ENCODE assay signal across 21 cellular contexts in genomic region chr18:2568605-2569004, GRCh38. TPM values are rescaled to one million over a fixed set of nuclear protein-coding genes. Genes with fewer than 3 reads are reported as not detected.
DNase-seq lines count a peak whose midpoint lies in the region; ATAC-seq and TF ChIP-seq lines count a peak whose summit lies in the region.
"Had no signal": no experiment of that assay in that cellular context is flagged by ENCODE, and none has a peak within 500 bp of the region (broad histone marks: within the 10 kb centered on the region; RNA-seq: fewer than 3 reads in every experiment).

No MANE protein-coding gene starts in this region.

- no peaks in the 10 kb centered on the region for H3K36me3 ChIP-seq in CD8-positive, alpha-beta T cell (ENCODE audit: insufficient read depth, low read length)
- 0 out of 2 replicates have a peak, but pooled peaks cover 3% of the 10 kb centered on the region for H3K36me3 ChIP-seq in PC-3 (ENCODE audit: low read depth, low read length)

- H3K4me1 ChIP-seq in CD8-positive, alpha-beta T cell (ENCODE audit: insufficient read depth, low read length) = peaks cover 27% of the 10 kb centered on the region
- H3K4me1 ChIP-seq in PC-3 (ENCODE audit: insufficient read depth, low read length) = peaks cover 10% of the 10 kb centered on the region

- no peak for TF ChIP-seq CTCF in CD8-positive, alpha-beta T cell (IDR thresholded peaks at IDR 0.05)
- TF ChIP-seq CTCF in natural killer cell (IDR thresholded peaks at IDR 0.05) = no peak
- no peak for TF ChIP-seq CTCF in PC-3 (conservative IDR thresholded peaks at IDR 0.05; ENCODE audit: low read depth, low read length)

- no peaks in the 10 kb centered on the region for H3K9me3 ChIP-seq in CD8-positive, alpha-beta T cell (ENCODE audit: low read length)
- no peaks in the 10 kb centered on the region for H3K9me3 ChIP-seq in PC-3 (ENCODE audit: low read length)
- H3K9me3 ChIP-seq: gastrocnemius medialis, transverse colon had no signal

- no peak overlapping the region for H3K4me2 ChIP-seq in PC-3 (ENCODE audit: low read length)

- H3K4me3 ChIP-seq in CD8-positive, alpha-beta T cell (ENCODE audit: low read depth, low read length) = no peak overlapping the region
- no peak overlapping the region for H3K4me3 ChIP-seq in PC-3 (ENCODE audit: low read length)
- H3K4me3 ChIP-seq: gastrocnemius medialis, transverse colon had no signal

- no peaks in the 10 kb centered on the region for H3F3A ChIP-seq in PC-3 (ENCODE audit: low read length, unreplicated experiment)

- peaks cover 59% of the 10 kb centered on the region for H3K4me1 Mint-ChIP-seq in activated T-cell treated with anti-CD3 and anti-CD28 coated beads, Interleukin-2, amount 50 U/mL, for 72 hours (ENCODE audit: low read depth)
- peaks cover 55% of the 10 kb centered on the region for H3K4me1 Mint-ChIP-seq in activated T-cell treated with anti-CD3 and anti-CD28 coated beads, Interleukin-2, amount 50 U/mL, for 4 hours (ENCODE audit: low read depth)
- peaks cover 63% of the 10 kb centered on the region for H3K4me1 Mint-ChIP-seq in CD8-positive, alpha-beta T cell (ENCODE audit: low read depth)
- H3K4me1 Mint-ChIP-seq in activated T-helper 17 cell treated with anti-CD3 and anti-CD28 coated beads, Interleukin-2, amount 50 U/mL, for 72 hours = peaks cover 25% of the 10 kb centered on the region
- H3K4me1 Mint-ChIP-seq in natural killer cell = peaks cover 42 to 47% of the 10 kb centered on the region in 2 donors

- H3K9me2 ChIP-seq in PC-3 (replicated peaks; ENCODE audit: low read length) = no peaks in the 10 kb centered on the region

- peaks cover 19 to 25% of the 10 kb centered on the region in 2 donors for H3K36me3 Mint-ChIP-seq in activated T-cell treated with anti-CD3 and anti-CD28 coated beads, Interleukin-2, amount 50 U/mL, for 72 hours (ENCODE audit: insufficient read depth in 2 of 2)
- H3K36me3 Mint-ChIP-seq in activated T-cell treated with anti-CD3 and anti-CD28 coated beads, Interleukin-2, amount 50 U/mL, for 4 hours (ENCODE audit: insufficient read depth) = peaks cover 21% of the 10 kb centered on the region
- peaks cover 39% of the 10 kb centered on the region for H3K36me3 Mint-ChIP-seq in CD8-positive, alpha-beta T cell
- peaks cover 65% of the 10 kb centered on the region for H3K36me3 Mint-ChIP-seq in activated T-helper 17 cell treated with anti-CD3 and anti-CD28 coated beads, Interleukin-2, amount 50 U/mL, for 72 hours (ENCODE audit: low read depth)
- H3K36me3 Mint-ChIP-seq in natural killer cell = peaks cover 7% of the 10 kb centered on the region

- POLR2A ChIA-PET in CD8-positive, alpha-beta T cell (lab: Charles Lee) = interaction anchor here (0.7 kb wide), 1 partner anchor 88 kb away, joined by 3 read pairs; no protein-coding TSS in a partner anchor
- POLR2A ChIA-PET in PC-3 (lab: Charles Lee; ENCODE audit: unreplicated experiment) = no interaction called here

- no peak for ATAC-seq in activated T-cell treated with anti-CD3 and anti-CD28 coated beads, Interleukin-2, amount 50 U/mL, for 72 hours (replicated peaks in 1 of 2)
- no peak for ATAC-seq in activated T-cell treated with anti-CD3 and anti-CD28 coated beads, Interleukin-2, amount 50 U/mL, for 4 hours
- ATAC-seq in CD8-positive, alpha-beta T cell = no peak
- ATAC-seq in activated T-helper 17 cell treated with anti-CD3 and anti-CD28 coated beads, Interleukin-2, amount 50 U/mL, for 72 hours (replicated peaks) = no peak
- no peak for ATAC-seq in natural killer cell
- ATAC-seq in PC-3 = no peak
- no peak for ATAC-seq in HG03139 (IDR thresholded peaks at IDR 0.05; ENCODE audit: unreplicated experiment)
- ATAC-seq: gastrocnemius medialis, right cardiac atrium had no signal

- no peak overlapping the region for H3K9ac ChIP-seq in PC-3 (ENCODE audit: low read length)

- no peaks in the 10 kb centered on the region for H3K9me3 Mint-ChIP-seq in activated T-cell treated with anti-CD3 and anti-CD28 coated beads, Interleukin-2, amount 50 U/mL, for 72 hours
- no peaks in the 10 kb centered on the region for H3K9me3 Mint-ChIP-seq in activated T-cell treated with anti-CD3 and anti-CD28 coated beads, Interleukin-2, amount 50 U/mL, for 4 hours
- no peaks in the 10 kb centered on the region for H3K9me3 Mint-ChIP-seq in CD8-positive, alpha-beta T cell
- no peaks in the 10 kb centered on the region for H3K9me3 Mint-ChIP-seq in activated T-helper 17 cell treated with anti-CD3 and anti-CD28 coated beads, Interleukin-2, amount 50 U/mL, for 72 hours
- no peaks in the 10 kb centered on the region for H3K9me3 Mint-ChIP-seq in natural killer cell
- H3K9me3 Mint-ChIP-seq: activated CD4-positive, alpha-beta memory T cell treated with anti-CD3 and anti-CD28 coated beads, Interleukin-2, amount 10 ng/mL, durations not matched to agents 7 days and 5 days had no signal

- intact Hi-C loops in CD8-positive, alpha-beta T cell (cut with DNase I, micrococcal nuclease) = no loop called here
- intact Hi-C loops in natural killer cell (cut with micrococcal nuclease) = no loop called here
- intact Hi-C loops in PC-3 (cut with micrococcal nuclease) = no loop called here

- BruUV-seq in PC-3 (replicated peaks; lab: Mats Ljungman, UMichigan) = no TSS peak

- H2AFZ ChIP-seq in PC-3 (ENCODE audit: low read length) = no peak overlapping the region

- no peaks in the 10 kb centered on the region for H3K27me3 Mint-ChIP-seq in activated T-cell treated with anti-CD3 and anti-CD28 coated beads, Interleukin-2, amount 50 U/mL, for 72 hours (ENCODE audit: low read depth)
- no peaks in the 10 kb centered on the region for H3K27me3 Mint-ChIP-seq in activated T-cell treated with anti-CD3 and anti-CD28 coated beads, Interleukin-2, amount 50 U/mL, for 4 hours (ENCODE audit: low read depth)
- no peaks in the 10 kb centered on the region for H3K27me3 Mint-ChIP-seq in CD8-positive, alpha-beta T cell (ENCODE audit: low read depth)
- H3K27me3 Mint-ChIP-seq in activated T-helper 17 cell treated with anti-CD3 and anti-CD28 coated beads, Interleukin-2, amount 50 U/mL, for 72 hours = no peaks in the 10 kb centered on the region
- no peaks in the 10 kb centered on the region for H3K27me3 Mint-ChIP-seq in natural killer cell (ENCODE audit: low read depth in 2 of 2)
- H3K27me3 Mint-ChIP-seq: activated CD4-positive, alpha-beta memory T cell treated with anti-CD3 and anti-CD28 coated beads, Interleukin-2, amount 10 ng/mL, durations not matched to agents 7 days and 5 days had no signal

- CTCF ChIA-PET in CD8-positive, alpha-beta T cell (lab: Charles Lee) = interaction anchor here (0.8 kb wide), 1 partner anchor 21 kb away, joined by 3 read pairs; no protein-coding TSS in a partner anchor
- CTCF ChIA-PET in PC-3 (lab: Charles Lee) = no interaction called here

- H3K4me3 Mint-ChIP-seq in activated T-cell treated with anti-CD3 and anti-CD28 coated beads, Interleukin-2, amount 50 U/mL, for 72 hours = peak overlapping the region; percentile 97 to 100
- H3K4me3 Mint-ChIP-seq in activated T-cell treated with anti-CD3 and anti-CD28 coated beads, Interleukin-2, amount 50 U/mL, for 4 hours = no peak overlapping the region
- H3K4me3 Mint-ChIP-seq in CD8-positive, alpha-beta T cell = no peak overlapping the region
- peak overlapping the region; percentile 99 for H3K4me3 Mint-ChIP-seq in activated T-helper 17 cell treated with anti-CD3 and anti-CD28 coated beads, Interleukin-2, amount 50 U/mL, for 72 hours
- peak overlapping the region; percentile 49 for H3K4me3 Mint-ChIP-seq in natural killer cell

- peaks cover 51% of the 10 kb centered on the region for H3K79me2 ChIP-seq in PC-3 (ENCODE audit: low read length)

- H4K20me1 ChIP-seq in PC-3 (ENCODE audit: low read length) = no peaks in the 10 kb centered on the region

- DNase-seq in activated T-cell treated with anti-CD3 and anti-CD28 coated beads, Interleukin-2, amount 50 U/mL, for 72 hours = no peak
- no peak for DNase-seq in activated T-cell treated with anti-CD3 and anti-CD28 coated beads, Interleukin-2, amount 50 U/mL, for 4 hours
- DNase-seq in CD8-positive, alpha-beta T cell = no peak
- DNase-seq in natural killer cell (no peak), PC-3 (no peak)
- no peak for DNase-seq in stimulated activated CD4-positive, alpha-beta T cell treated with anti-CD3 and anti-CD28 coated beads, Interleukin-12 subunit alpha, Interleukin-12 subunit beta, amount 100 ng/mL, for 4 hours
- DNase-seq: activated CD4-positive, alpha-beta memory T cell treated with anti-CD3 and anti-CD28 coated beads, Interleukin-2, amount 10 ng/mL, durations not matched to agents 7 days and 5 days; activated T-cell treated with anti-CD3 and anti-CD28 coated beads for 4 hours; AML-193; gastrocnemius medialis; KG1; MM.1S; NCI-H1105 treated with DMSO at 0.1 percent for 48 hours; NCI-H187 treated with DMSO at 0.1 percent for 48 hours; NCI-H2171; NCI-H510A; right cardiac atrium; stimulated activated CD8-positive, alpha-beta memory T cell treated with anti-CD3 and anti-CD28 coated beads, Interleukin-4, amount 100 ng/mL, for 48 hours; transverse colon had no signal

- H3K27ac ChIP-seq in CD8-positive, alpha-beta T cell (ENCODE audit: low read depth, low read length) = no peak overlapping the region
- H3K27ac ChIP-seq in PC-3 (ENCODE audit: low read length) = no peak overlapping the region
- H3K27ac ChIP-seq: gastrocnemius medialis, transverse colon had no signal

- H3K27ac Mint-ChIP-seq in activated T-cell treated with anti-CD3 and anti-CD28 coated beads, Interleukin-2, amount 50 U/mL, for 72 hours = peak overlapping the region; percentile 11
- H3K27ac Mint-ChIP-seq in CD8-positive, alpha-beta T cell = peak overlapping the region; percentile 1
- no peak overlapping the region for H3K27ac Mint-ChIP-seq in activated T-helper 17 cell treated with anti-CD3 and anti-CD28 coated beads, Interleukin-2, amount 50 U/mL, for 72 hours
- H3K27ac Mint-ChIP-seq in natural killer cell = peak overlapping the region; percentile 21 to 47

- H3K27me3 ChIP-seq in CD8-positive, alpha-beta T cell (ENCODE audit: insufficient read depth, low read length) = no peaks in the 10 kb centered on the region
- H3K27me3 ChIP-seq in PC-3 (ENCODE audit: low read length) = no peaks in the 10 kb centered on the region
- H3K27me3 ChIP-seq: gastrocnemius medialis, transverse colon had no signal

RNA-seq across cellular contexts. Expression of gene METTL4, which starts 2.7 kb away (rescaled TPM):
- total RNA-seq in activated T-cell treated with anti-CD3 and anti-CD28 coated beads, Interleukin-2, amount 50 U/mL, for 72 hours = 10 to 100 TPM; 23.1 to 28.3 TPM
- 10 to 100 TPM; 14.0 to 17.5 (median 15.4) TPM for total RNA-seq in activated T-cell treated with anti-CD3 and anti-CD28 coated beads, Interleukin-2, amount 50 U/mL, for 4 hours
- total RNA-seq in CD8-positive, alpha-beta T cell = 1 to 10 TPM; 4.8 to 5.4 TPM
- total RNA-seq in activated T-helper 17 cell treated with anti-CD3 and anti-CD28 coated beads, Interleukin-2, amount 50 U/mL, for 72 hours = 10 to 100 TPM; 31.2 to 46.6 TPM
- total RNA-seq in natural killer cell = 10 to 100 TPM in 2 of 3 donors, 1 to 10 TPM in 1; 9.1 to 11.3 (median 10.6) TPM
- total RNA-seq in PC-3 (2014; rRNA removed) = 7.5 and 8.6 TPM in 2 replicates

RNA-seq across cellular contexts. Expression of gene NDC80, which starts 2.8 kb away (rescaled TPM):
- 100 to 1,000 TPM in 1 of 2 donors, 10 to 100 TPM in 1; 82.0 to 113 TPM for total RNA-seq in activated T-cell treated with anti-CD3 and anti-CD28 coated beads, Interleukin-2, amount 50 U/mL, for 72 hours
- total RNA-seq in activated T-cell treated with anti-CD3 and anti-CD28 coated beads, Interleukin-2, amount 50 U/mL, for 4 hours = 1 to 10 TPM; 7.4 to 8.2 (median 7.4) TPM
- 1 to 10 TPM; 5.6 to 7.1 TPM for total RNA-seq in CD8-positive, alpha-beta T cell
- 10 to 100 TPM; 64.4 to 68.9 TPM for total RNA-seq in activated T-helper 17 cell treated with anti-CD3 and anti-CD28 coated beads, Interleukin-2, amount 50 U/mL, for 72 hours
- 1 to 10 TPM; 3.4 to 6.5 (median 5.5) TPM for total RNA-seq in natural killer cell
- 26.0 and 53.4 TPM in 2 replicates for total RNA-seq in PC-3 (2014; rRNA removed)

Comparison
In these comparisons a context has a peak if more than half of its experiments do, and no peak if none do; other contexts are left out.
1. H3K4me3 Mint-ChIP-seq: peak in activated T-cell treated with anti-CD3 and anti-CD28 coated beads, Interleukin-2, amount 50 U/mL, for 72 hours (2 of 2), activated T-helper 17 cell treated with anti-CD3 and anti-CD28 coated beads, Interleukin-2, amount 50 U/mL, for 72 hours (single experiment) and natural killer cell (single experiment); none in activated T-cell treated with anti-CD3 and anti-CD28 coated beads, Interleukin-2, amount 50 U/mL, for 4 hours (single experiment) and CD8-positive, alpha-beta T cell (single experiment).